8 cellular contexts compared by ENCODE assay signal in genomic region chr19:12400618-12401502, GRCh38. TPM values are rescaled to one million over a fixed set of nuclear protein-coding genes. Genes with fewer than 3 reads are reported as not detected.
DNase-seq lines count a peak whose midpoint lies in the region; ATAC-seq and TF ChIP-seq lines count a peak whose summit lies in the region.

Gene ZNF799 (minus strand): TSS chr19:12401271. CDS start chr19:12401070, 201 bp downstream.

- peaks cover 53% of the 10 kb centered on the region for H3K9me3 Mint-ChIP-seq in activated T-helper 2 cell treated with anti-CD3 and anti-CD28 coated beads, Interferon-gamma antibody, Interleukin-2, Interleukin-4, amounts not matched to agents 10 μg/mL and 5 μg/mL and 100 μg/mL, durations not matched to agents 14 hours and 24 hours and 36 hours
- H3K9me3 Mint-ChIP-seq in nephron: peaks cover 32% of the 10 kb centered on the region

- H2AFZ ChIP-seq in DND-41 (ENCODE audit: low read depth, low read length) (peak within 1 kb of the TSS; percentile 86), GM23248 (peak within 1 kb of the TSS; percentile 98)

- H3K4me1 ChIP-seq in DND-41 (ENCODE audit: insufficient read depth, low read length): peaks cover 16% of the 10 kb centered on the region
- H3K4me1 ChIP-seq in GM23248 (ENCODE audit: insufficient read depth): no peaks in the 10 kb centered on the region

- in situ Hi-C loops in GM23248 (cut with MboI): no loop called here

- intact Hi-C loops in activated T-helper 2 cell treated with anti-CD3 and anti-CD28 coated beads, Interferon-gamma antibody, Interleukin-2, Interleukin-4, amounts not matched to agents 10 μg/mL and 5 μg/mL and 100 μg/mL, durations not matched to agents 14 hours and 24 hours and 36 hours (cut with micrococcal nuclease): loop anchor here (5.0 kb wide), 2 partner anchors 41 to 69 kb away; partner anchors contain the start of genes ZNF443 and ZNF563

- peak within 1 kb of the TSS; percentile 69 for H3K27ac Mint-ChIP-seq in activated T-helper 2 cell treated with anti-CD3 and anti-CD28 coated beads, Interferon-gamma antibody, Interleukin-2, Interleukin-4, amounts not matched to agents 10 μg/mL and 5 μg/mL and 100 μg/mL, durations not matched to agents 14 hours and 24 hours and 36 hours
- H3K27ac Mint-ChIP-seq in nephron: peak within 1 kb of the TSS; percentile 73 to 88 (median 86)

- TF ChIP-seq CTCF in DND-41 (IDR thresholded peaks at IDR 0.05; ENCODE audit: borderline replicate concordance, extremely low read depth, low read length, poor library complexity, severe bottlenecking) (peak; percentile 10), fibroblast of the aortic adventitia (IDR thresholded peaks at IDR 0.05; ENCODE audit: insufficient read depth, low read length) (no peak), nephron (IDR thresholded peaks at IDR 0.05; ENCODE audit: unreplicated experiment in 3 of 3) (peak in 2 of 3 experiments; percentile 22 to 31)

- 1% methylated on average over 59 to 67 of the region's 71 CpGs for WGBS in GM23248 (ENCODE audit: low coverage in 1 of 2, low lambda C conversion rate in 2 of 2, missing lambda C conversion rate in 2 of 2), 2 experiments

- no peaks in the 10 kb centered on the region for H3K9me2 ChIP-seq in GM23248 (ENCODE audit: insufficient read depth)

- H3K4me1 Mint-ChIP-seq in activated T-helper 2 cell treated with anti-CD3 and anti-CD28 coated beads, Interferon-gamma antibody, Interleukin-2, Interleukin-4, amounts not matched to agents 10 μg/mL and 5 μg/mL and 100 μg/mL, durations not matched to agents 14 hours and 24 hours and 36 hours (ENCODE audit: low read depth): peaks cover 7% of the 10 kb centered on the region
- H3K4me1 Mint-ChIP-seq in nephron: no peaks in the 10 kb centered on the region

- no peaks in the 10 kb centered on the region for H3K27me3 Mint-ChIP-seq in activated T-helper 2 cell treated with anti-CD3 and anti-CD28 coated beads, Interferon-gamma antibody, Interleukin-2, Interleukin-4, amounts not matched to agents 10 μg/mL and 5 μg/mL and 100 μg/mL, durations not matched to agents 14 hours and 24 hours and 36 hours (ENCODE audit: low read depth)
- peaks cover 6% of the 10 kb centered on the region for H3K27me3 Mint-ChIP-seq in nephron (ENCODE audit: low read depth)

- peaks cover 34% of the 10 kb centered on the region for H3K36me3 Mint-ChIP-seq in activated T-helper 2 cell treated with anti-CD3 and anti-CD28 coated beads, Interferon-gamma antibody, Interleukin-2, Interleukin-4, amounts not matched to agents 10 μg/mL and 5 μg/mL and 100 μg/mL, durations not matched to agents 14 hours and 24 hours and 36 hours (ENCODE audit: low read depth)
- peaks cover 4% of the 10 kb centered on the region for H3K36me3 Mint-ChIP-seq in nephron (ENCODE audit: low read depth)

- H4K20me1 ChIP-seq in DND-41 (ENCODE audit: insufficient read depth, low read length) (no peaks in the 10 kb centered on the region), GM23248 (ENCODE audit: insufficient read depth) (no peaks in the 10 kb centered on the region)

- DNase-seq in DND-41: peak; percentile 97
- DNase-seq in GM23248: peak; percentile 98
- peak; percentile 94 to 95 for DNase-seq in Kasumi-1 (lab: John Stamatoyannopoulos, UW)
- peak; percentile 97 for DNase-seq in RPMI8226
- DNase-seq in activated T-helper 2 cell treated with anti-CD3 and anti-CD28 coated beads, Interferon-gamma antibody, Interleukin-2, Interleukin-4, amounts not matched to agents 10 μg/mL and 5 μg/mL and 100 μg/mL, durations not matched to agents 14 hours and 24 hours and 36 hours (ENCODE audit: low spot score): peak; percentile 82
- peak; percentile 95 for DNase-seq in fibroblast of the aortic adventitia (ENCODE audit: low read depth)
- peak; percentile 90 for DNase-seq in stimulated activated naive CD8-positive, alpha-beta T cell treated with anti-CD3 and anti-CD28 coated beads, Interleukin-15, Interleukin-2, amounts not matched to agents 100 U/mL and 50 U/mL, for 24 hours

- H3K9me3 ChIP-seq in DND-41 (ENCODE audit: insufficient read depth, low read length, severe bottlenecking) (no peaks in the 10 kb centered on the region), GM23248 (ENCODE audit: low read depth) (no peaks in the 10 kb centered on the region)

- H3K79me2 ChIP-seq in DND-41 (ENCODE audit: insufficient read depth, low read length) (peaks cover 21% of the 10 kb centered on the region), GM23248 (ENCODE audit: insufficient read depth) (peaks cover 8% of the 10 kb centered on the region; the same call in 1 of the 2 replicates)

- H3K36me3 ChIP-seq in DND-41 (ENCODE audit: insufficient read depth, low read length) (no peaks in the 10 kb centered on the region), GM23248 (ENCODE audit: low read depth) (no peaks in the 10 kb centered on the region)

- peak within 1 kb of the TSS; percentile 93 for H3K4me3 Mint-ChIP-seq in activated T-helper 2 cell treated with anti-CD3 and anti-CD28 coated beads, Interferon-gamma antibody, Interleukin-2, Interleukin-4, amounts not matched to agents 10 μg/mL and 5 μg/mL and 100 μg/mL, durations not matched to agents 14 hours and 24 hours and 36 hours (ENCODE audit: low read depth)
- H3K4me3 Mint-ChIP-seq in nephron: peak within 1 kb of the TSS; percentile 94 to 97 (median 96)

- H3K27me3 ChIP-seq in DND-41 (ENCODE audit: insufficient read depth, low read length, poor library complexity) (no peaks in the 10 kb centered on the region), GM23248 (replicated peaks; ENCODE audit: insufficient read depth) (no peaks in the 10 kb centered on the region)

- H3K4me2 ChIP-seq in DND-41 (ENCODE audit: insufficient read depth, low read length) (peak within 1 kb of the TSS; percentile 87), GM23248 (ENCODE audit: unreplicated experiment) (peak within 1 kb of the TSS; percentile 94)

- peak within 1 kb of the TSS; percentile 78 for H3K27ac ChIP-seq in DND-41 (ENCODE audit: low read length)
- H3K27ac ChIP-seq in GM23248: peak within 1 kb of the TSS; percentile 69

- no peaks in the 10 kb centered on the region for H3F3A ChIP-seq in GM23248 (ENCODE audit: insufficient read depth)

- peak within 1 kb of the TSS; percentile 66 for H3K9ac ChIP-seq in DND-41 (ENCODE audit: low read depth, low read length)
- H3K9ac ChIP-seq in GM23248: peak within 1 kb of the TSS; percentile 75

- peak; percentile 95 for ATAC-seq in DND-41 (ENCODE audit: insufficient read depth, low read depth)
- ATAC-seq in stimulated activated naive CD8-positive, alpha-beta T cell treated with anti-CD3 and anti-CD28 coated beads, Interleukin-15, Interleukin-2, amounts not matched to agents 100 U/mL and 50 U/mL, for 24 hours: peak; percentile 97

- peak within 1 kb of the TSS; percentile 46 to 86; a peak in 3 of 4 replicates for H3K4me3 ChIP-seq in DND-41 (ENCODE audit: low read depth in 1 of 2, low read length in 2 of 2)
- H3K4me3 ChIP-seq in GM23248: peak within 1 kb of the TSS; percentile 100
- H3K4me3 ChIP-seq in fibroblast of the aortic adventitia (ENCODE audit: low read depth, low read length): peak within 1 kb of the TSS; percentile 79

RNA-seq across cellular contexts. Expression of gene ZNF799, which starts in this region (rescaled TPM):
- total RNA-seq in GM23248 (2014; rRNA removed; shearing (Covaris generic)): 1.8 and 2.5 TPM in 2 replicates
- 1.8 and 2.2 TPM in 2 replicates for polyA plus RNA-seq in GM23248 (2016; fragmentation: Nextera tagmentation; extraction: Ambion mirVana)
- total RNA-seq in activated T-helper 2 cell treated with anti-CD3 and anti-CD28 coated beads, Interferon-gamma antibody, Interleukin-2, Interleukin-4, amounts not matched to agents 10 μg/mL and 5 μg/mL and 100 μg/mL, durations not matched to agents 14 hours and 24 hours and 36 hours: 3.8 and 5.3 TPM in 2 replicates
- total RNA-seq in fibroblast of the aortic adventitia (ENCODE audit: low replicate concordance): 2.4 and 3.8 TPM in 2 replicates

Comparison
In these comparisons a context has a peak if more than half of its experiments do, and no peak if none do; other contexts are left out.
1. Peak in every context shown above with its lines: DNase-seq, ATAC-seq, H3K4me3 ChIP-seq and H3K27ac ChIP-seq.